In the genomic region with DNA sequence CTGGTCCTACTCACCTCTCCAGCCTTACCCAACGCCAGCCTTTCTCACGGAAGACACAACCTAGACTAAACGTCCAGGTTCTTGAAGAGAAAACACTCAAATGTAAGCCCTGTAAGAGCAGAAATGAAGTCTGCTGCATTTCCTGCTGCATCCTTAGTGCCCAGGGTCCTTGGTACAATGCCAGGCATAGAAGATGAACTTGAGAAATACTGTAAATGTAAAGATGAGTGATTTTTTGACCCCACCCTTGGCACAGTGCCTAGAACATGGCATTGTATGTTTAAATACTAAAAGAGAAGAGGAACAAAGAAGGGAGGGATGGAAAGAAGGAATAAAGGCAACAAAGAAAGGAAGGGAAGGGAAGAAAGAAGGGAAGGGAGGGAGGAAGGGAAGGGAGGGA, we compare ENCODE assay signal across 16 cellular contexts.
DNase-seq lines count a peak whose midpoint lies in the region; ATAC-seq lines count a peak whose summit lies in the region.
"Had no signal": no experiment of that assay in that cellular context is flagged by ENCODE, and none has a peak within 500 bp of the region (broad histone marks: within the 10 kb centered on the region; RNA-seq: fewer than 3 reads in every experiment).

No MANE protein-coding gene starts in this region.

- H3K27ac Mint-ChIP-seq in activated naive CD8-positive, alpha-beta T cell treated with anti-CD3 and anti-CD28 coated beads, Interleukin-2, amount 50 U/mL, for 24 hours, result no peak overlapping the region

- H3K27me3 Mint-ChIP-seq in activated naive CD8-positive, alpha-beta T cell treated with anti-CD3 and anti-CD28 coated beads, Interleukin-2, amount 50 U/mL, for 24 hours, result peaks cover 3% of the 10 kb centered on the region

- H3K4me1 Mint-ChIP-seq in activated naive CD8-positive, alpha-beta T cell treated with anti-CD3 and anti-CD28 coated beads, Interleukin-2, amount 50 U/mL, for 24 hours, result no peaks in the 10 kb centered on the region

- peak overlapping the region; percentile 65 for H3K27ac ChIP-seq in epithelial cell of prostate
- H3K27ac ChIP-seq: Peyer's patch had no signal

- H3K4me3 Mint-ChIP-seq in activated naive CD8-positive, alpha-beta T cell treated with anti-CD3 and anti-CD28 coated beads, Interleukin-2, amount 50 U/mL, for 24 hours, result no peak overlapping the region

- H3K36me3 Mint-ChIP-seq in activated naive CD8-positive, alpha-beta T cell treated with anti-CD3 and anti-CD28 coated beads, Interleukin-2, amount 50 U/mL, for 24 hours (ENCODE audit: low read depth), result no peaks in the 10 kb centered on the region

- no peak for ATAC-seq in activated naive CD8-positive, alpha-beta T cell treated with anti-CD3 and anti-CD28 coated beads, Interleukin-2, amount 50 U/mL, for 24 hours
- no peak for ATAC-seq in esophagus mucosa
- ATAC-seq: SK-N-SH treated with all-trans-retinoic acid at 6 μM for 48 hours had no signal

- H3K9me3 Mint-ChIP-seq in activated naive CD8-positive, alpha-beta T cell treated with anti-CD3 and anti-CD28 coated beads, Interleukin-2, amount 50 U/mL, for 24 hours, result peaks cover 3% of the 10 kb centered on the region

- DNase-seq in NCI-H2029 (lab: John Stamatoyannopoulos, UW) (peak; percentile 16), NCI-H2029 treated with DMSO at 0.1 percent for 48 hours (lab: John Stamatoyannopoulos, UW) (no peak), NCI-H748 treated with DMSO at 0.1 percent for 48 hours (lab: John Stamatoyannopoulos, UW) (peak; percentile 24), epithelial cell of prostate (ENCODE audit: low read depth, low spot score) (no peak), NCI-H69 (lab: John Stamatoyannopoulos, UW) (no peak)
- no peak for DNase-seq in activated naive CD8-positive, alpha-beta T cell treated with anti-CD3 and anti-CD28 coated beads, Interleukin-2, amount 50 U/mL, for 24 hours
- DNase-seq in stimulated activated CD4-positive, alpha-beta T cell treated with anti-CD3 and anti-CD28 coated beads, Interleukin-2, amount 100 ng/mL, for 48 hours, result no peak
- DNase-seq: C1 segment of cervical spinal cord, GOT3, KG1, NCI-H1048, NCI-H446 treated with DMSO at 0.1 percent for 48 hours, Peyer's patch, SHP77 treated with DMSO at 0.1 percent for 48 hours had no signal

Comparison
In these comparisons a context has a peak if more than half of its experiments do, and no peak if none do; other contexts are left out.
1. DNase-seq: peak in NCI-H2029 (single experiment) and NCI-H748 treated with DMSO at 0.1 percent for 48 hours (single experiment); none in NCI-H2029 treated with DMSO at 0.1 percent for 48 hours (single experiment), epithelial cell of prostate (single experiment), NCI-H69 (single experiment), activated naive CD8-positive, alpha-beta T cell treated with anti-CD3 and anti-CD28 coated beads, Interleukin-2, amount 50 U/mL, for 24 hours (single experiment) and stimulated activated CD4-positive, alpha-beta T cell treated with anti-CD3 and anti-CD28 coated beads, Interleukin-2, amount 100 ng/mL, for 48 hours (0 of 2).